ENCODE assay signal across 26 cellular contexts in the genomic region with DNA sequence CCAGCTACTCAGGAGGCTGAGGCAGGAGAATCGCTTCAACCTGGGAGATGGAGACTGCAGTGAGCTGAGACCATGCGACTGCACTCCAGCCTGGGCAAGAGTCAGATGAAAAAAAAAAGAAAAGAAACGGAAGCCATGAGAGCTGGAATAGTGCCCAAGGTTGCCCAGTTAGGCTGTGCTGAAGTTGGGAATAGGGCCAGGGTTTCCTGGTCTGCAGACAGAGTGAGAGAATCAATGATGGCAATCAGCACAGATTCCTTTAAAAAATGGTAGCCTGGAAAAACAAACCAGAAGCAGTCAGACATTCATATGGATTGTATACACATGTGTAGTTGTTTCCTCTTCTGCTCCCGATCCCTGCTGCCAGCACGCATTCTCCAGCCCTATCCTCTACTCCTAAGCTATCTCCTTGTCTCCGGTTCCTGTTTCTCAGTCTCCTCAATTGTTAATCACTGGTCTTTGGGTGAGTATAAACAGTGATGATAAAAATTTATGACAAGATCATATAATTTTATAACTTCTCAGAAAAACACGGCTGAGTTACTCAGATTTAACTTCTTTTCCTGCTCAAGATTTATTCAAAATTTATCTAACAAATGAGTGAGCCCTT.
DNase-seq lines count a peak whose midpoint lies in the region; ATAC-seq, FAIRE-seq and TF ChIP-seq lines count a peak whose summit lies in the region.
"Had no signal": no experiment of that assay in that cellular context is flagged by ENCODE, and none has a peak within 500 bp of the region (broad histone marks: within the 10 kb centered on the region; RNA-seq: fewer than 3 reads in every experiment).

No MANE protein-coding gene starts in this region.

- H3K27me3 Mint-ChIP-seq in glutamatergic neuron (ENCODE audit: unreplicated experiment) = peaks cover 16% of the 10 kb centered on the region
- H3K27me3 Mint-ChIP-seq: CD4-positive, CD25-positive, alpha-beta regulatory T cell had no signal

- no peaks in the 10 kb centered on the region for H3K36me3 ChIP-seq in small intestine (ENCODE audit: control insufficient read depth in 2 of 2, insufficient read depth in 2 of 2, low read length in 2 of 2)
- H3K36me3 ChIP-seq in upper lobe of right lung = no peaks in the 10 kb centered on the region
- peaks cover 30% of the 10 kb centered on the region for H3K36me3 ChIP-seq in WERI-Rb-1
- H3K36me3 ChIP-seq: neutrophil, prostate gland, vagina had no signal

- H3K9me3 Mint-ChIP-seq in glutamatergic neuron (ENCODE audit: unreplicated experiment) = peaks cover 24% of the 10 kb centered on the region
- H3K9me3 Mint-ChIP-seq: CD4-positive, CD25-positive, alpha-beta regulatory T cell; central memory CD8-positive, alpha-beta T cell; stimulated activated naive B cell treated with anti-CD40 and anti-IgM and Interleukin-4, amounts not matched to agents 10 μg/mL and 1 μg/mL and 100 μg/mL, for 72 hours had no signal

- H3K27me3 ChIP-seq in small intestine (ENCODE audit: control insufficient read depth in 2 of 2, insufficient read depth in 2 of 2, low read length in 2 of 2) (no peaks in the 10 kb centered on the region), upper lobe of right lung (no peaks in the 10 kb centered on the region), WERI-Rb-1 (ENCODE audit: insufficient read depth, low read depth, severe bottlenecking) (no peaks in the 10 kb centered on the region)
- H3K27me3 ChIP-seq: neutrophil, suprapubic skin, vagina had no signal

- 13 to 56% (median 41%) methylated on average over 7 of the region's 7 CpGs for WGBS in small intestine, 3 donors

- intact Hi-C loops in upper lobe of right lung (cut with DNase I) = no loop called here

- no peak for TF ChIP-seq CTCF in VCaP (conservative IDR thresholded peaks at IDR 0.05)
- no peak for TF ChIP-seq CTCF in glutamatergic neuron (IDR thresholded peaks at IDR 0.05; ENCODE audit: partially characterized antibody, unreplicated experiment)
- TF ChIP-seq CTCF in upper lobe of right lung (IDR thresholded peaks at IDR 0.05) = no peak
- TF ChIP-seq CTCF in WERI-Rb-1 (IDR thresholded peaks at IDR 0.05; ENCODE audit: low read depth, low read length) = no peak

- no peak for FAIRE-seq in small intestine (lab: Jason Lieb, UNC)
- FAIRE-seq: GM12878, islet of Langerhans, TTC549 had no signal

- ATAC-seq in HG03196 (IDR thresholded peaks at IDR 0.05; ENCODE audit: unreplicated experiment) (no peak), upper lobe of right lung (no peak)
- ATAC-seq: GM12878; stimulated activated naive B cell treated with anti-CD40 and anti-IgM and Interleukin-4, amounts not matched to agents 10 μg/mL and 1 μg/mL and 100 μg/mL, for 72 hours had no signal

- H3K4me3 Mint-ChIP-seq in glutamatergic neuron (ENCODE audit: unreplicated experiment) = no peak overlapping the region
- H3K4me3 Mint-ChIP-seq: activated naive CD8-positive, alpha-beta T cell; CD4-positive, CD25-positive, alpha-beta regulatory T cell; central memory CD8-positive, alpha-beta T cell; stimulated activated naive B cell treated with anti-CD40 and anti-IgM and Interleukin-4, amounts not matched to agents 10 μg/mL and 1 μg/mL and 100 μg/mL, for 72 hours had no signal

- no peaks in the 10 kb centered on the region for H3K9me3 ChIP-seq in small intestine (ENCODE audit: control insufficient read depth, low read depth)
- no peaks in the 10 kb centered on the region for H3K9me3 ChIP-seq in upper lobe of right lung
- no peaks in the 10 kb centered on the region for H3K9me3 ChIP-seq in WERI-Rb-1 (ENCODE audit: severe bottlenecking)
- H3K9me3 ChIP-seq: neutrophil, prostate gland, suprapubic skin, vagina had no signal

- H3K27ac Mint-ChIP-seq in glutamatergic neuron (ENCODE audit: unreplicated experiment) = peak overlapping the region; percentile 24
- H3K27ac Mint-ChIP-seq: activated naive CD8-positive, alpha-beta T cell; CD4-positive, CD25-positive, alpha-beta regulatory T cell; stimulated activated naive B cell treated with anti-CD40 and anti-IgM and Interleukin-4, amounts not matched to agents 10 μg/mL and 1 μg/mL and 100 μg/mL, for 72 hours had no signal

- H3K4me1 Mint-ChIP-seq in glutamatergic neuron (ENCODE audit: low read depth, unreplicated experiment) = no peaks in the 10 kb centered on the region
- H3K4me1 Mint-ChIP-seq: CD4-positive, CD25-positive, alpha-beta regulatory T cell; central memory CD8-positive, alpha-beta T cell; stimulated activated naive B cell treated with anti-CD40 and anti-IgM and Interleukin-4, amounts not matched to agents 10 μg/mL and 1 μg/mL and 100 μg/mL, for 72 hours had no signal

- H3K36me3 Mint-ChIP-seq in glutamatergic neuron (ENCODE audit: unreplicated experiment) = peaks cover 4% of the 10 kb centered on the region
- H3K36me3 Mint-ChIP-seq: activated naive CD8-positive, alpha-beta T cell; CD4-positive, CD25-positive, alpha-beta regulatory T cell; stimulated activated naive B cell treated with anti-CD40 and anti-IgM and Interleukin-4, amounts not matched to agents 10 μg/mL and 1 μg/mL and 100 μg/mL, for 72 hours had no signal

- H3K4me3 ChIP-seq in small intestine (ENCODE audit: low read depth in 1 of 2, low read length in 2 of 2) = no peak overlapping the region
- no peak overlapping the region for H3K4me3 ChIP-seq in upper lobe of right lung
- H3K4me3 ChIP-seq in WERI-Rb-1 (ENCODE audit: low read depth, low read length) = no peak overlapping the region
- H3K4me3 ChIP-seq: GM12878, lung, prostate gland, suprapubic skin, vagina had no signal

- H3K27ac ChIP-seq in VCaP = peak overlapping the region; percentile 33; the same call in 1 of the 2 replicates
- H3K27ac ChIP-seq in small intestine (ENCODE audit: low read depth in 1 of 2, low read length in 1 of 2) = no peak overlapping the region
- no peak overlapping the region for H3K27ac ChIP-seq in upper lobe of right lung
- no peak overlapping the region for H3K27ac ChIP-seq in WERI-Rb-1
- H3K27ac ChIP-seq: 22Rv1, neutrophil, prostate gland, suprapubic skin, vagina had no signal

- H3K4me1 ChIP-seq in small intestine (ENCODE audit: control insufficient read depth in 2 of 2, insufficient read depth in 1 of 2, low read depth in 1 of 2, low read length in 1 of 2) (no peaks in the 10 kb centered on the region), upper lobe of right lung (no peaks in the 10 kb centered on the region)
- H3K4me1 ChIP-seq: prostate gland, suprapubic skin, vagina had no signal

- DNase-seq in DMS 273 (lab: John Stamatoyannopoulos, UW; ENCODE audit: unreplicated experiment) = peak; percentile 12
- DNase-seq in DMS 273 treated with DMSO at 0.1 percent for 48 hours (lab: John Stamatoyannopoulos, UW) = no peak
- DNase-seq in glutamatergic neuron = no peak
- peak; percentile 67 for DNase-seq in small intestine
- DNase-seq in upper lobe of right lung = no peak
- no peak for DNase-seq in WERI-Rb-1
- DNase-seq: activated effector memory CD4-positive, alpha-beta T cell treated with Interleukin-2 at 50 U/mL for 16 hours; activated T-cell treated with anti-CD3 and anti-CD28 coated beads for 4 hours; CD4-positive, CD25-positive, alpha-beta regulatory T cell; EL; NCI-H187; stimulated activated CD4-positive, alpha-beta T cell treated with anti-CD3 and anti-CD28 coated beads, Interleukin-15, amount 100 ng/mL, for 24 hours; stimulated activated naive B cell treated with anti-CD40 and anti-IgM and Interleukin-4, amounts not matched to agents 10 μg/mL and 1 μg/mL and 100 μg/mL, for 72 hours had no signal

Comparison
In these comparisons a context has a peak if more than half of its experiments do, and no peak if none do; other contexts are left out.
1. DNase-seq: peak in DMS 273 (single experiment) and small intestine (single experiment); none in DMS 273 treated with DMSO at 0.1 percent for 48 hours (single experiment), glutamatergic neuron (single experiment), upper lobe of right lung (single experiment) and WERI-Rb-1 (single experiment).